ENCODE assay signal across 8 cellular contexts in the genomic region with DNA sequence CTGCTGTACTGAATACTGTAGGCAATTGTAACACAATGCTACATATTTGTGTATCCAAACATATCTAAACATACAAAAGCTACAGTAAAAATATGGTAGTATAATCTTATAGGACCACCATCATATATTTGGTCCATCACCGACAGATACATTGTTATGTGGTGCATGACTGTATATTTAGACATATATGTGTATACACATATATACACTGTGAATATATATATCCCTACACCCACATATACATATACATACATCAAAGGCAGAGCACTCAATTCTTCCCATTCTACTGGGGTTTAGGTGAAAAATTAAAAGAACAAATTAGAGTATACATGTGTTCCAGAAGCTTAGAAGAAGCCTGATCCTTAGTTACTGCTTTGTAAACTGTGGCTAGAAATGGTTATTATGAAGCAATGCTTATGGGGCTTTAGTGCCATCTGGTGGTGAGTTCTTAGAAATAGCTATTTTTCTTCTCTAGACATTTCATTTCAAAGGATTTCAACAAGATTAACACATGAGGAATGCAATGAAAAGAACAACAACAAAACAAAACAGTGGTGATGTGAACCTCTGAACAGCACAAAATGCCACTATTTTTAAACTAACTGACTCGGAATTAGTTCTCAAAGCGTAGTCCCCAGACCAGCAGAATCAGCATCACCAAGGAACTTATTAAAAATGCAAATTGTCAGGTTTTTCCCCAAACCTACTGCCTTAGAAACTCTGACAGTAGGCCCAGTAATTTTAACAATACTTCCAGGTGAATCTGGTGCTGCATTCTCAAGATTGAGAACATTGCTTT. TPM values are rescaled to one million over a fixed set of nuclear protein-coding genes. Genes with fewer than 3 reads are reported as not detected.
A peak's percentile ranks its signal among the peaks of the same experiment; 100 is the strongest.
DNase-seq lines count a peak whose midpoint lies in the region; ATAC-seq and TF ChIP-seq lines count a peak whose summit lies in the region.

No MANE protein-coding gene starts in this region.

- no peaks in the 10 kb centered on the region for H3K4me1 Mint-ChIP-seq in activated CD4-positive, alpha-beta T cell treated with anti-CD3 and anti-CD28 coated beads for 36 hours
- peaks cover 8% of the 10 kb centered on the region for H3K4me1 Mint-ChIP-seq in mesothelial cell of epicardium

- no peak overlapping the region for H3K27ac Mint-ChIP-seq in activated CD4-positive, alpha-beta T cell treated with anti-CD3 and anti-CD28 coated beads for 36 hours
- H3K27ac Mint-ChIP-seq in mesothelial cell of epicardium = no peak overlapping the region

- peak; percentile 57 for TF ChIP-seq CTCF in mesothelial cell of epicardium (IDR thresholded peaks at IDR 0.05; ENCODE audit: unreplicated experiment)

- POLR2A ChIA-PET in activated CD4-positive, alpha-beta T cell treated with anti-CD3 and anti-CD28 coated beads for 36 hours (lab: Charles Lee) = no interaction called here

- no peaks in the 10 kb centered on the region for H3K9me3 Mint-ChIP-seq in activated CD4-positive, alpha-beta T cell treated with anti-CD3 and anti-CD28 coated beads for 36 hours (ENCODE audit: low read depth)
- H3K9me3 Mint-ChIP-seq in mesothelial cell of epicardium = no peaks in the 10 kb centered on the region

- CTCF ChIA-PET in activated CD4-positive, alpha-beta T cell treated with anti-CD3 and anti-CD28 coated beads for 36 hours (lab: Charles Lee) = interaction anchor here (0.6 to 3.8 kb wide), 24 partner anchors 11 to 1920 kb away, joined by 3 to 17 read pairs (median 4); no protein-coding TSS in a partner anchor

- ATAC-seq in activated CD4-positive, alpha-beta T cell treated with anti-CD3 and anti-CD28 coated beads for 36 hours = no peak
- ATAC-seq in HG02678 (IDR thresholded peaks at IDR 0.05; ENCODE audit: unreplicated experiment) = peak; percentile 71

- no peaks in the 10 kb centered on the region for H3K36me3 Mint-ChIP-seq in activated CD4-positive, alpha-beta T cell treated with anti-CD3 and anti-CD28 coated beads for 36 hours (ENCODE audit: low read depth)
- no peaks in the 10 kb centered on the region for H3K36me3 Mint-ChIP-seq in mesothelial cell of epicardium

- DNase-seq in activated CD4-positive, alpha-beta T cell treated with anti-CD3 and anti-CD28 coated beads for 36 hours = peak; percentile 11
- DNase-seq in activated CD4-positive, alpha-beta T cell treated with anti-CD3 and anti-CD28 coated beads, Interleukin-2, amount 50 U/mL, for 4 hours = no peak
- DNase-seq in NCI-H774 (lab: John Stamatoyannopoulos, UW) (peak; percentile 9), cerebellum (ENCODE audit: low spot score) (peak; percentile 9), mesothelial cell of epicardium (ENCODE audit: low spot score in 2 of 2, unreplicated experiment in 2 of 2) (no peak), NK-92 (lab: John Stamatoyannopoulos, UW; ENCODE audit: unreplicated experiment) (no peak)
- DNase-seq in activated CD4-positive, alpha-beta T cell treated with anti-CD3 and anti-CD28 coated beads, Interleukin-2, amount 50 U/mL, for 1 hour = no peak

- no peak overlapping the region for H3K4me3 Mint-ChIP-seq in activated CD4-positive, alpha-beta T cell treated with anti-CD3 and anti-CD28 coated beads for 36 hours
- H3K4me3 Mint-ChIP-seq in mesothelial cell of epicardium = no peak overlapping the region

- intact Hi-C loops in activated CD4-positive, alpha-beta T cell treated with anti-CD3 and anti-CD28 coated beads for 36 hours (cut with DNase I, micrococcal nuclease) = loop anchor here in 1 of 2 experiments (1.0 to 2.0 kb wide), 2 partner anchors 29 to 194 kb away; no protein-coding TSS in a partner anchor

- H3K27me3 Mint-ChIP-seq in activated CD4-positive, alpha-beta T cell treated with anti-CD3 and anti-CD28 coated beads for 36 hours = peaks cover 14% of the 10 kb centered on the region
- H3K27me3 Mint-ChIP-seq in mesothelial cell of epicardium (ENCODE audit: low read depth) = peaks cover 64% of the 10 kb centered on the region

RNA-seq across cellular contexts. Expression of a gene that starts 38.0 kb away (rescaled TPM):
- under 1 TPM; 0.02 to 0.04 TPM for total RNA-seq in activated CD4-positive, alpha-beta T cell treated with anti-CD3 and anti-CD28 coated beads for 36 hours
- 0.18 TPM for total RNA-seq in cerebellum
- total RNA-seq in mesothelial cell of epicardium = 0.02 to 0.04 TPM (median 0.02 TPM) in 3 replicates

Comparison
In these comparisons a context has a peak if more than half of its experiments do, and no peak if none do; other contexts are left out.
1. DNase-seq: peak in activated CD4-positive, alpha-beta T cell treated with anti-CD3 and anti-CD28 coated beads for 36 hours (single experiment), NCI-H774 (single experiment) and cerebellum (single experiment); none in activated CD4-positive, alpha-beta T cell treated with anti-CD3 and anti-CD28 coated beads, Interleukin-2, amount 50 U/mL, for 4 hours (0 of 2), mesothelial cell of epicardium (0 of 2), NK-92 (single experiment) and activated CD4-positive, alpha-beta T cell treated with anti-CD3 and anti-CD28 coated beads, Interleukin-2, amount 50 U/mL, for 1 hour (single experiment).